27 cellular contexts compared by ENCODE assay signal in genomic region chr5:120567066-120567465, GRCh38.
"Had no signal": no experiment of that assay in that cellular context is flagged by ENCODE, and none has a peak within 500 bp of the region (broad histone marks: within the 10 kb centered on the region; RNA-seq: fewer than 3 reads in every experiment).

No MANE protein-coding gene starts in this region.

- H3K9ac ChIP-seq: neural progenitor cell had no signal

- H3K4me3 ChIP-seq: heart right ventricle, hepatocyte, left ventricle myocardium inferior, lung, neural progenitor cell, ovary, prostate gland, skin epidermis, suprapubic skin, thoracic aorta, tibial artery, upper lobe of right lung had no signal

- H2AFZ ChIP-seq: hepatocyte, neural progenitor cell had no signal

- H3K9me3 ChIP-seq: left ventricle myocardium inferior, neutrophil, ovary, prostate gland, suprapubic skin, thoracic aorta, tibial artery, upper lobe of right lung had no signal

- H3K36me3 ChIP-seq: heart right ventricle, left ventricle myocardium inferior, neural progenitor cell, neutrophil, ovary, prostate gland, suprapubic skin, thoracic aorta, tibial artery, upper lobe of right lung had no signal

- ATAC-seq: heart right ventricle; naive thymus-derived CD8-positive, alpha-beta T cell; right cardiac atrium; sciatic nerve; stimulated activated effector memory CD8-positive, alpha-beta T cell treated with anti-CD3 and anti-CD28 coated beads, Interleukin-12 subunit alpha, Interleukin-12 subunit beta, amount 100 ng/mL, for 72 hours; upper lobe of right lung had no signal

- H3K4me1 ChIP-seq: heart right ventricle, left ventricle myocardium inferior, neural progenitor cell, prostate gland, suprapubic skin, tibial artery, upper lobe of right lung had no signal

- H3K27me3 ChIP-seq: heart right ventricle, hepatocyte, neural progenitor cell, neutrophil, ovary, suprapubic skin, tibial artery, upper lobe of right lung had no signal

- DNase-seq: heart right ventricle; islet precursor cell; left ventricle myocardium inferior; naive thymus-derived CD8-positive, alpha-beta T cell; nephron progenitor cell; occipital lobe; ovary; retina; right cardiac atrium; stimulated activated CD4-positive, alpha-beta T cell treated with anti-CD3 and anti-CD28 coated beads, Interleukin-12 subunit alpha, Interleukin-12 subunit beta, amount 100 ng/mL, for 4 hours; stimulated activated CD4-positive, alpha-beta T cell treated with anti-CD3 and anti-CD28 coated beads, Interleukin-15, amount 100 ng/mL, for 24 hours; stimulated activated CD4-positive, alpha-beta T cell treated with anti-CD3 and anti-CD28 coated beads, Interleukin-2, amount 100 ng/mL, for 24 hours; stimulated activated CD4-positive, alpha-beta T cell treated with anti-CD3 and anti-CD28 coated beads, Interleukin-4, amount 100 ng/mL, for 24 hours; stimulated activated naive CD4-positive, alpha-beta T cell; tibial artery; trophoblast cell; upper lobe of right lung had no signal

- H3K27ac ChIP-seq: heart right ventricle, hepatocyte, left ventricle myocardium inferior, neural progenitor cell, neutrophil, ovary, prostate gland, skin epidermis, suprapubic skin, thoracic aorta, tibial artery, upper lobe of right lung had no signal

- H3K4me2 ChIP-seq: hepatocyte, neural progenitor cell had no signal
